ENCODE assay signal across 24 cellular contexts in the genomic region with DNA sequence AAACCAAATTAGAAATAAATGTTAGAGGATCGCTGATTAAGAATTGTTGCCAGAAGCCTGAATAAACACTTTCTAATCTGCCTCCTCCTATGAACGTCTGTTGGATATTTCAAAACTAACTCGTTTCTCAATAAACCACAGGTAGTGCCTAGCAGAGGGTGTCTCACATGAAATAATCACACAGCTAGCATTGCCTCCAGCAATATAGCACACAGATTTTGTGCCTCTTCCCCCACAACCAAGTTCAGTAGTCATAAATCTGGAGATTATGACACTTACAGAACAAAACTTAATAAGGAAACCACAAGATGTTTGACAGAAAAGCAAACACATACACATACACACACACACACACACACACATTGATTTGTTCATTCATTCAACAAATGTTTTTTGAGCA.
"Had no signal": no experiment of that assay in that cellular context is flagged by ENCODE, and none has a peak within 500 bp of the region (broad histone marks: within the 10 kb centered on the region; RNA-seq: fewer than 3 reads in every experiment).

No MANE protein-coding gene starts in this region.

- DNase-seq: activated B cell treated with CpG ODN at 0.5 μM for 24 hours; activated CD4-positive, alpha-beta memory T cell treated with anti-CD3 and anti-CD28 coated beads for 36 hours; activated CD4-positive, alpha-beta T cell treated with anti-CD3 and anti-CD28 coated beads for 4 hours; activated effector memory CD4-positive, alpha-beta T cell treated with Interleukin-2 at 50 U/mL for 16 hours; activated naive CD4-positive, alpha-beta T cell treated with anti-CD3 and anti-CD28 coated beads for 36 hours; activated naive CD8-positive, alpha-beta T cell treated with anti-CD3 and anti-CD28 coated beads, Interleukin-2, amount 10 ng/mL, durations not matched to agents 7 days and 5 days; activated T-cell treated with anti-CD3 and anti-CD28 coated beads, Interleukin-2, amount 50 U/mL, for 72 hours; amniotic stem cell; cortex of kidney; head of caudate nucleus; hypothalamus; left ventricle myocardium superior; midbrain; natural killer cell; small intestine; stimulated activated CD4-positive, alpha-beta T cell treated with anti-CD3 and anti-CD28 coated beads, Interleukin-2, amount 100 ng/mL, for 24 hours; stomach had no signal

- H3K9me3 ChIP-seq: gastroesophageal sphincter, suprapubic skin, tibial nerve had no signal

- FAIRE-seq: small intestine had no signal

- H3K27ac Mint-ChIP-seq: activated B cell treated with CpG ODN at 0.5 μM for 24 hours; activated CD4-positive, alpha-beta memory T cell treated with anti-CD3 and anti-CD28 coated beads for 36 hours; activated naive CD4-positive, alpha-beta T cell treated with anti-CD3 and anti-CD28 coated beads for 36 hours; activated naive CD8-positive, alpha-beta T cell treated with anti-CD3 and anti-CD28 coated beads, Interleukin-2, amount 10 ng/mL, durations not matched to agents 7 days and 5 days; activated T-cell treated with anti-CD3 and anti-CD28 coated beads, Interleukin-2, amount 50 U/mL, for 72 hours; natural killer cell; stimulated activated memory B cell treated with anti-CD40 and anti-IgM and Interleukin-4, amounts not matched to agents 10 μg/mL and 1 μg/mL and 100 μg/mL, for 72 hours had no signal

- H3K4me3 Mint-ChIP-seq: activated B cell treated with CpG ODN at 0.5 μM for 24 hours; activated CD4-positive, alpha-beta memory T cell treated with anti-CD3 and anti-CD28 coated beads for 36 hours; activated naive CD4-positive, alpha-beta T cell treated with anti-CD3 and anti-CD28 coated beads for 36 hours; activated naive CD8-positive, alpha-beta T cell treated with anti-CD3 and anti-CD28 coated beads, Interleukin-2, amount 10 ng/mL, durations not matched to agents 7 days and 5 days; activated T-cell treated with anti-CD3 and anti-CD28 coated beads, Interleukin-2, amount 50 U/mL, for 72 hours; natural killer cell; stimulated activated memory B cell treated with anti-CD40 and anti-IgM and Interleukin-4, amounts not matched to agents 10 μg/mL and 1 μg/mL and 100 μg/mL, for 72 hours had no signal

- H3K9me3 Mint-ChIP-seq: stimulated activated memory B cell treated with anti-CD40 and anti-IgM and Interleukin-4, amounts not matched to agents 10 μg/mL and 1 μg/mL and 100 μg/mL, for 72 hours had no signal

- H3K27me3 Mint-ChIP-seq: activated B cell treated with CpG ODN at 0.5 μM for 24 hours; activated CD4-positive, alpha-beta memory T cell treated with anti-CD3 and anti-CD28 coated beads for 36 hours; activated naive CD8-positive, alpha-beta T cell treated with anti-CD3 and anti-CD28 coated beads, Interleukin-2, amount 10 ng/mL, durations not matched to agents 7 days and 5 days; stimulated activated memory B cell treated with anti-CD40 and anti-IgM and Interleukin-4, amounts not matched to agents 10 μg/mL and 1 μg/mL and 100 μg/mL, for 72 hours had no signal

- H3K36me3 Mint-ChIP-seq: activated CD4-positive, alpha-beta memory T cell treated with anti-CD3 and anti-CD28 coated beads for 36 hours; activated naive CD8-positive, alpha-beta T cell treated with anti-CD3 and anti-CD28 coated beads, Interleukin-2, amount 10 ng/mL, durations not matched to agents 7 days and 5 days; stimulated activated memory B cell treated with anti-CD40 and anti-IgM and Interleukin-4, amounts not matched to agents 10 μg/mL and 1 μg/mL and 100 μg/mL, for 72 hours had no signal

- H3K4me1 Mint-ChIP-seq: activated B cell treated with CpG ODN at 0.5 μM for 24 hours; activated naive CD8-positive, alpha-beta T cell treated with anti-CD3 and anti-CD28 coated beads, Interleukin-2, amount 10 ng/mL, durations not matched to agents 7 days and 5 days; natural killer cell; stimulated activated memory B cell treated with anti-CD40 and anti-IgM and Interleukin-4, amounts not matched to agents 10 μg/mL and 1 μg/mL and 100 μg/mL, for 72 hours had no signal

- H3K27me3 ChIP-seq: cardiac muscle cell, gastroesophageal sphincter, stomach, suprapubic skin, tibial nerve had no signal

- H3K36me3 ChIP-seq: cardiac muscle cell, gastroesophageal sphincter, stomach, suprapubic skin, tibial nerve had no signal

- H3K27ac ChIP-seq: cardiac muscle cell, epithelial cell of prostate, gastroesophageal sphincter, stomach, suprapubic skin, tibial nerve had no signal

- ATAC-seq: activated T-cell treated with anti-CD3 and anti-CD28 coated beads, Interleukin-2, amount 50 U/mL, for 72 hours; gastroesophageal sphincter; left ventricle myocardium superior; natural killer cell; sciatic nerve; stimulated activated memory B cell treated with anti-CD40 and anti-IgM and Interleukin-4, amounts not matched to agents 10 μg/mL and 1 μg/mL and 100 μg/mL, for 72 hours had no signal

- H3K4me1 ChIP-seq: gastroesophageal sphincter, stomach, suprapubic skin, tibial nerve had no signal

- H3K4me3 ChIP-seq: cardiac muscle cell, gastroesophageal sphincter, stomach, suprapubic skin, tibial nerve had no signal
